1 cellular context compared by ENCODE assay signal in the genomic region with DNA sequence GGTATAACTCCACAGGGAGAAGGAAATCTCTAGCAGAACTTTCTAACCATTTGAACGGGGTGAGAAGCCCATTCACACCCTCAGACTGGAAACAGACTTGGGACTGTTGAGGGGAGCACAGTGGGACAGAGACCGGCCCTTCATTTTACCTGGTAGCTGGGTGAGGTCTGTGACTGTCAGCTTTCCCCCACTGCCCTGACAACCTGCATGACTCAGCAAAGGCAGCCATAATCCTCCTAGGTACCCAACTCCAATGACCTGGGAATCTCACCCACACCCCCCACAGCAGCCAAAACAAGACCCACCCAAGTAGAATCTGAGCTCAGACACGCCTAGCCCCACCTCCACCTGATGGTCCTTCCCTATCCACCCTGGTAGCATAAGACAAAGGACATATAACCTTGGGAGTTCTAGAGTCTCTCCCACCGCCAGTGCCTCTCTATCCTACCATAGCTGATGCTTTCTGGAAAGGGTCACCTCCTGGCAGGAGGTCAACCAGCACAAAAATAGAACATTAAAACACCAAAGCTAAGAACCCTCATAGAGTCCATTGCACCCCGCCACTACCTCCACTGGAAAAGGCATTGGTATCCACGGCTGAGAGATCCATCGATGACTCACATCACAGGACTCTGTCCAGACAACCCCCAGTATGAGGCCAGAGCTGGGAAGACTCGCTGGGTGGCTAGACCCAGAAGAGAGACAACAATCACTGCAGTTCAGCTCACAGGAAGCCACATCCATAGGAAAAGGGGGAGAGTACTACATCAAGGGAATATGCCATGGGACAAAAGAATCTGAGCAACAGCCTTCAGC.
TF ChIP-seq lines count a peak whose summit lies in the region.

No MANE protein-coding gene starts in this region.

TF ChIP-seq in HepG2, 621 proteins besides CTCF, POLR2A, EP300 and RAD21:
- TF ChIP-seq, protein P1, sequence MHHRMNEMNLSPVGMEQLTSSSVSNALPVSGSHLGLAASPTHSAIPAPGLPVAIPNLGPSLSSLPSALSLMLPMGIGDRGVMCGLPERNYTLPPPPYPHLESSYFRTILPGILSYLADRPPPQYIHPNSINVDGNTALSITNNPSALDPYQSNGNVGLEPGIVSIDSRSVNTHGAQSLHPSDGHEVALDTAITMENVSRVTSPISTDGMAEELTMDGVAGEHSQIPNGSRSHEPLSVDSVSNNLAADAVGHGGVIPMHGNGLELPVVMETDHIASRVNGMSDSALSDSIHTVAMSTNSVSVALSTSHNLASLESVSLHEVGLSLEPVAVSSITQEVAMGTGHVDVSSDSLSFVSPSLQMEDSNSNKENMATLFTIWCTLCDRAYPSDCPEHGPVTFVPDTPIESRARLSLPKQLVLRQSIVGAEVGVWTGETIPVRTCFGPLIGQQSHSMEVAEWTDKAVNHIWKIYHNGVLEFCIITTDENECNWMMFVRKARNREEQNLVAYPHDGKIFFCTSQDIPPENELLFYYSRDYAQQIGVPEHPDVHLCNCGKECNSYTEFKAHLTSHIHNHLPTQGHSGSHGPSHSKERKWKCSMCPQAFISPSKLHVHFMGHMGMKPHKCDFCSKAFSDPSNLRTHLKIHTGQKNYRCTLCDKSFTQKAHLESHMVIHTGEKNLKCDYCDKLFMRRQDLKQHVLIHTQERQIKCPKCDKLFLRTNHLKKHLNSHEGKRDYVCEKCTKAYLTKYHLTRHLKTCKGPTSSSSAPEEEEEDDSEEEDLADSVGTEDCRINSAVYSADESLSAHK (CRISPR knock-in tag; IDR thresholded peaks at IDR 0.05; ENCODE audit: borderline replicate concordance): no peak
- TF ChIP-seq FOSL2 (CRISPR knock-in tag; IDR thresholded peaks at IDR 0.05): 0 out of 2 replicates have a peak, but pooled peaks have one; percentile 20
- no peak for TF ChIP-seq FOXP1 (IDR thresholded peaks at IDR 0.05)
- no peak for TF ChIP-seq FOXP1 (CRISPR knock-in tag; IDR thresholded peaks at IDR 0.05)
